ENCODE assay signal across 15 cellular contexts in the genomic region with DNA sequence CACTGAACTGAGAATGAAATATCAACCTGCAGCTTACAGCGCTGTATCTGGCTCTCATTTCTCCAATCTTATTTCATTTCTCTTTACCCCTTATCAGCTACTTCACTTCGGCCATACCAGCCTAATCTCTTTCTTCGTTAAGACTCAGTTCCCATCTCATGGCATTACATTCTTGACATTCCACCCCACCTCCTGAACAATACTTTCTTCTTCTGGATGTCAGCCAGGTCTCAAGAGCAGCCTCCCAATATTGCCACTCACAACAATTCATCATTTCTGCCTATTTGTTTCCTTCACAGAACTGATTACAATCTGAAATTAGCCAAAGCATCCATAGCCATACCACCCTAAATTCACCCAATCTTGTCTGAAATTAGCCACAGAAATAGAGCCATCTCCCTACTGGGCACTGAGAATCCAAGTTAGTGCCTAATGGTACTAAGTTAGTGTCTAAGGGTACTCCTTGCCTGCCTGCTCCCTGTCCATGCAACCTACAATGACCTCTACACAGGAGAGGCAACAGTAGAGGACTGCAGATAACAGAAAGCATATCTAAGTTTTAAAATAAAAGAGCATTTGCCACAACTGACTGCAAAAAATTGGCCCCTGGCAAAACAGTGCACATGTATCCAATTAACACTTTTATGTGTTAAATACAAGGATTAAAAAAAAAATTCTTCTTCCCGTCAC. TPM values are rescaled to one million over a fixed set of nuclear protein-coding genes. Genes with fewer than 3 reads are reported as not detected.
DNase-seq lines count a peak whose midpoint lies in the region; ATAC-seq and TF ChIP-seq lines count a peak whose summit lies in the region.
"Had no signal": no experiment of that assay in that cellular context is flagged by ENCODE, and none has a peak within 500 bp of the region (broad histone marks: within the 10 kb centered on the region; RNA-seq: fewer than 3 reads in every experiment).

No MANE protein-coding gene starts in this region.

- in situ Hi-C loops in gastrocnemius medialis (cut with MboI; ENCODE audit: low sequenced_read_pairs in 4 of 4), result no loop called here

- ATAC-seq in Right ventricle myocardium inferior, result peak; percentile 50
- ATAC-seq in upper lobe of right lung, result peak; percentile 58
- no peak for ATAC-seq in gastrocnemius medialis
- ATAC-seq: Panc1 had no signal

- H3K36me3 ChIP-seq in right atrium auricular region (peaks cover 17% of the 10 kb centered on the region), upper lobe of right lung (peaks cover 69% of the 10 kb centered on the region), gastrocnemius medialis (peaks cover 0 to 40% of the 10 kb centered on the region in 2 donors)
- H3K36me3 ChIP-seq: uterus had no signal

- H3K27ac ChIP-seq in right atrium auricular region, result peak overlapping the region in 1 of 2 donors; percentile 23
- H3K27ac ChIP-seq in upper lobe of right lung, result no peak overlapping the region
- no peak overlapping the region for H3K27ac ChIP-seq in gastrocnemius medialis
- H3K27ac ChIP-seq: uterus had no signal

- H3K4me1 ChIP-seq in right atrium auricular region (peaks cover 0 to 21% of the 10 kb centered on the region in 2 donors), upper lobe of right lung (peaks cover 19% of the 10 kb centered on the region), gastrocnemius medialis (peaks cover 4 to 19% of the 10 kb centered on the region in 2 donors)

- TF ChIP-seq CTCF in right atrium auricular region (IDR thresholded peaks at IDR 0.05), result no peak
- TF ChIP-seq CTCF in upper lobe of right lung (IDR thresholded peaks at IDR 0.05), result no peak
- TF ChIP-seq CTCF in gastrocnemius medialis (IDR thresholded peaks at IDR 0.05 in 4 of 5, conservative IDR thresholded peaks at IDR 0.05 in 1 of 5), result no peak

- intact Hi-C loops in Right ventricle myocardium inferior (cut with DNase I), result no loop called here
- intact Hi-C loops in upper lobe of right lung (cut with DNase I), result no loop called here
- intact Hi-C loops in gastrocnemius medialis (cut with DNase I; ENCODE audit: low total_unique reads), result no loop called here

- no peak for DNase-seq in Right ventricle myocardium inferior (ENCODE audit: missing footprints)
- DNase-seq in right atrium auricular region (ENCODE audit: low spot score), result no peak
- peak; percentile 81 for DNase-seq in astrocyte of the hippocampus (ENCODE audit: low read depth, low spot score)
- peak; percentile 39 for DNase-seq in iPS-NIHi7 (ENCODE audit: extremely low spot score)
- no peak for DNase-seq in upper lobe of right lung
- DNase-seq in gastrocnemius medialis, result no peak
- DNase-seq in activated CD8-positive, alpha-beta memory T cell treated with anti-CD3 and anti-CD28 coated beads for 24 hours, result no peak
- no peak for DNase-seq in NCI-H1694 treated with DMSO at 0.1 percent for 48 hours (lab: John Stamatoyannopoulos, UW)
- DNase-seq: DMS153; glutamatergic neuron; NCI-H446; posterior cingulate gyrus; stimulated activated CD4-positive, alpha-beta T cell treated with anti-CD3 and anti-CD28 coated beads, Interleukin-2, amount 100 ng/mL, for 24 hours; uterus had no signal

- H3K27me3 ChIP-seq in right atrium auricular region (no peaks in the 10 kb centered on the region), upper lobe of right lung (no peaks in the 10 kb centered on the region), gastrocnemius medialis (no peaks in the 10 kb centered on the region)
- H3K27me3 ChIP-seq: uterus had no signal

- TF ChIP-seq POLR2A in gastrocnemius medialis (IDR thresholded peaks at IDR 0.05), result no peak

- no peak overlapping the region for H3K4me3 ChIP-seq in right atrium auricular region
- no peak overlapping the region for H3K4me3 ChIP-seq in upper lobe of right lung
- no peak overlapping the region for H3K4me3 ChIP-seq in gastrocnemius medialis
- H3K4me3 ChIP-seq: uterus had no signal

- no peaks in the 10 kb centered on the region for H3K9me3 ChIP-seq in right atrium auricular region
- H3K9me3 ChIP-seq in upper lobe of right lung, result no peaks in the 10 kb centered on the region
- no peaks in the 10 kb centered on the region for H3K9me3 ChIP-seq in gastrocnemius medialis
- H3K9me3 ChIP-seq: uterus had no signal

RNA-seq across cellular contexts. Expression of a gene that starts 35.2 kb away (rescaled TPM):
- total RNA-seq in Right ventricle myocardium inferior (20.5 TPM), right atrium auricular region (10 to 100 TPM; 32.3 to 33.9 TPM), upper lobe of right lung (56.9 TPM), gastrocnemius medialis (10 to 100 TPM; 22.3 to 39.3 (median 24.8) TPM)

Comparison
In these comparisons a context has a peak if more than half of its experiments do, and no peak if none do; other contexts are left out.
1. ATAC-seq: peak in Right ventricle myocardium inferior (single experiment) and upper lobe of right lung (single experiment); none in gastrocnemius medialis (0 of 2).
2. DNase-seq: peak in astrocyte of the hippocampus (single experiment) and iPS-NIHi7 (single experiment); none in Right ventricle myocardium inferior (single experiment), right atrium auricular region (single experiment), upper lobe of right lung (single experiment), gastrocnemius medialis (0 of 2), activated CD8-positive, alpha-beta memory T cell treated with anti-CD3 and anti-CD28 coated beads for 24 hours (single experiment) and NCI-H1694 treated with DMSO at 0.1 percent for 48 hours (single experiment).